In genomic region chr7:156156734-156157408, GRCh38 we compare ENCODE assay signal across 9 cellular contexts.
DNase-seq lines count a peak whose midpoint lies in the region; ATAC-seq and TF ChIP-seq lines count a peak whose summit lies in the region.
"Had no signal": no experiment of that assay in that cellular context is flagged by ENCODE, and none has a peak within 500 bp of the region (broad histone marks: within the 10 kb centered on the region; RNA-seq: fewer than 3 reads in every experiment).

No MANE protein-coding gene starts in this region.

- H3K27me3 Mint-ChIP-seq in endodermal cell (ENCODE audit: insufficient read depth) (no peaks in the 10 kb centered on the region), progenitor cell of endocrine pancreas (peaks cover 17% of the 10 kb centered on the region)
- H3K27me3 Mint-ChIP-seq in CD8-positive, alpha-beta memory T cell: no peaks in the 10 kb centered on the region

- H3K27me3 ChIP-seq in endodermal cell (ENCODE audit: control insufficient read depth, insufficient read depth, low read length, poor library complexity, severe bottlenecking): no peaks in the 10 kb centered on the region
- H3K27me3 ChIP-seq in CD8-positive, alpha-beta memory T cell (ENCODE audit: insufficient read depth, low read length, poor library complexity, severe bottlenecking): no peaks in the 10 kb centered on the region

- H3K27ac ChIP-seq in endodermal cell (ENCODE audit: low read depth, low read length): no peak overlapping the region
- no peak overlapping the region for H3K27ac ChIP-seq in CD8-positive, alpha-beta memory T cell (ENCODE audit: low read depth, low read length)
- H3K27ac ChIP-seq: sigmoid colon had no signal

- H3K4me3 ChIP-seq in endodermal cell (ENCODE audit: low read length): no peak overlapping the region
- no peak overlapping the region for H3K4me3 ChIP-seq in CD8-positive, alpha-beta memory T cell (ENCODE audit: low read length)
- H3K4me3 ChIP-seq: sigmoid colon had no signal

- H3K9me3 Mint-ChIP-seq in endodermal cell (peaks cover 3% of the 10 kb centered on the region), progenitor cell of endocrine pancreas (ENCODE audit: low read depth) (peaks cover 4% of the 10 kb centered on the region)
- H3K9me3 Mint-ChIP-seq in CD8-positive, alpha-beta memory T cell: peaks cover 0 to 3% (median 0%) of the 10 kb centered on the region in 5 donors

- WGBS in endodermal cell (ENCODE audit: insufficient coverage in 1 of 2, insufficient read length in 1 of 2), 2 experiments: 72 to 92% methylated on average over 10 to 20 of the region's 20 CpGs

- CTCF ChIA-PET in CD8-positive, alpha-beta memory T cell (lab: Charles Lee): no interaction called here

- peaks cover 7% of the 10 kb centered on the region for H3K4me1 Mint-ChIP-seq in endodermal cell
- H3K4me1 Mint-ChIP-seq in progenitor cell of endocrine pancreas (ENCODE audit: low read depth): peaks cover 7% of the 10 kb centered on the region
- no peaks in the 10 kb centered on the region for H3K4me1 Mint-ChIP-seq in CD8-positive, alpha-beta memory T cell

- no peaks in the 10 kb centered on the region for H3K4me1 ChIP-seq in endodermal cell (ENCODE audit: control insufficient read depth, insufficient read depth, low read length)
- H3K4me1 ChIP-seq in CD8-positive, alpha-beta memory T cell (ENCODE audit: insufficient read depth, low read length): no peaks in the 10 kb centered on the region
- H3K4me1 ChIP-seq: sigmoid colon had no signal

- peak; percentile 53 for DNase-seq in NCI-H1092 treated with DMSO at 0.1 percent for 48 hours (lab: John Stamatoyannopoulos, UW)
- peak; percentile 87 for DNase-seq in endodermal cell
- peak; percentile 34 for DNase-seq in progenitor cell of endocrine pancreas (ENCODE audit: low spot score, unreplicated experiment)
- no peak for DNase-seq in stimulated activated naive CD4-positive, alpha-beta T cell (lab: John Stamatoyannopoulos, UW)
- no peak for DNase-seq in CD8-positive, alpha-beta memory T cell
- DNase-seq: NCI-H1048, sigmoid colon had no signal

- ATAC-seq in GM18511 (IDR thresholded peaks at IDR 0.05; ENCODE audit: unreplicated experiment): no peak

- no peaks in the 10 kb centered on the region for H3K36me3 Mint-ChIP-seq in endodermal cell (ENCODE audit: low read depth)
- H3K36me3 Mint-ChIP-seq in progenitor cell of endocrine pancreas (ENCODE audit: insufficient read depth): no peaks in the 10 kb centered on the region
- H3K36me3 Mint-ChIP-seq in CD8-positive, alpha-beta memory T cell: no peaks in the 10 kb centered on the region

- H3K9me3 ChIP-seq in endodermal cell (ENCODE audit: control insufficient read depth, low read length): no peaks in the 10 kb centered on the region
- H3K9me3 ChIP-seq in CD8-positive, alpha-beta memory T cell (ENCODE audit: low read length): no peaks in the 10 kb centered on the region
- H3K9me3 ChIP-seq: sigmoid colon had no signal

- TF ChIP-seq CTCF in GM12873 (IDR thresholded peaks at IDR 0.05; ENCODE audit: insufficient read depth, low read depth, low read length, missing control alignments) (peak; percentile 15), endodermal cell (conservative IDR thresholded peaks at IDR 0.05) (peak; percentile 66), progenitor cell of endocrine pancreas (IDR thresholded peaks at IDR 0.05; ENCODE audit: unreplicated experiment) (peak; percentile 51)

- H3K27ac Mint-ChIP-seq in endodermal cell: no peak overlapping the region
- peak overlapping the region; percentile 58 for H3K27ac Mint-ChIP-seq in progenitor cell of endocrine pancreas
- no peak overlapping the region for H3K27ac Mint-ChIP-seq in CD8-positive, alpha-beta memory T cell

- no peaks in the 10 kb centered on the region for H3K36me3 ChIP-seq in endodermal cell (ENCODE audit: control insufficient read depth, insufficient read depth, low read length)
- no peaks in the 10 kb centered on the region for H3K36me3 ChIP-seq in CD8-positive, alpha-beta memory T cell (ENCODE audit: insufficient read depth, low read length)
- H3K36me3 ChIP-seq: sigmoid colon had no signal

- POLR2A ChIA-PET in CD8-positive, alpha-beta memory T cell (lab: Charles Lee): no interaction called here

- no peak overlapping the region for H3K9ac ChIP-seq in endodermal cell (ENCODE audit: extremely low read depth, low read length, poor library complexity, severe bottlenecking)

- H3K4me3 Mint-ChIP-seq in endodermal cell (no peak overlapping the region), progenitor cell of endocrine pancreas (ENCODE audit: low read depth) (no peak overlapping the region)
- no peak overlapping the region for H3K4me3 Mint-ChIP-seq in CD8-positive, alpha-beta memory T cell

Comparison
In these comparisons a context has a peak if more than half of its experiments do, and no peak if none do; other contexts are left out.
1. CTCF ChIP-seq: peak in every context shown above with its lines; median percentile 66 in endodermal cell; 51 in progenitor cell of endocrine pancreas; 15 in GM12873.
2. DNase-seq: peak in NCI-H1092 treated with DMSO at 0.1 percent for 48 hours (single experiment), endodermal cell (single experiment) and progenitor cell of endocrine pancreas (single experiment); none in stimulated activated naive CD4-positive, alpha-beta T cell (0 of 6) and CD8-positive, alpha-beta memory T cell (0 of 5).